22 cellular contexts compared by ENCODE assay signal in the genomic region with DNA sequence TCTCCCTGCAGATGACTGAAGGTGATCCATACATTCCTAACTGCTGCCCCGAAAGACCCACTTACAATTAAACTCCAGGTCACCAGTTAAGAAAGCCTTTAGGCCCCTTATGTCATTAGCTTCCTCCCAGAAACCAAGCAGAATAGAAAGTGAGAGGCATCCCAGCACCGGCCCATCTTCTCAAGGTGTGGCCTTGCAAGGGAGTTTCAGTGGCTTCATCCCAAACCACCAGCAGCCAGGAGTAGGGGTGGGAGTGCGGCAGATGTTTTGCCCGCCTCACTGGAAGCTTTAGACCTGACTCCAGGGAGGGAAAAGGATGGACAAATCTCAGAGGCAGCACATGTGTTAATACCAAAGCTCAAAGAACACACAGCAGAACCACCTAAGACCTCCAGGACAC. TPM values are rescaled to one million over a fixed set of nuclear protein-coding genes. Genes with fewer than 3 reads are reported as not detected.
DNase-seq lines count a peak whose midpoint lies in the region; ATAC-seq and TF ChIP-seq lines count a peak whose summit lies in the region.
"Had no signal": no experiment of that assay in that cellular context is flagged by ENCODE, and none has a peak within 500 bp of the region (broad histone marks: within the 10 kb centered on the region; RNA-seq: fewer than 3 reads in every experiment).

No MANE protein-coding gene starts in this region.

- no peak overlapping the region for H3K27ac ChIP-seq in breast epithelium
- H3K27ac ChIP-seq in sigmoid colon: peak overlapping the region; percentile 94 to 99 (median 97)
- H3K27ac ChIP-seq: hepatocyte, ovary, SJSA1 had no signal

- 88 to 91% methylated on average over 4 of the region's 4 CpGs for WGBS in sigmoid colon, 2 donors

- ATAC-seq in GM21367 (IDR thresholded peaks at IDR 0.05; ENCODE audit: unreplicated experiment): no peak
- ATAC-seq: activated naive CD8-positive, alpha-beta T cell treated with anti-CD3 and anti-CD28 coated beads, Interleukin-2, amount 50 U/mL, for 24 hours; sciatic nerve had no signal

- no peak for DNase-seq in MCF 10A (ENCODE audit: unreplicated experiment)
- no peak for DNase-seq in breast epithelium (ENCODE audit: low spot score in 2 of 2)
- peak; percentile 63 for DNase-seq in islet precursor cell
- DNase-seq in sigmoid colon: no peak
- no peak for DNase-seq in type B pancreatic cell (ENCODE audit: extremely low spot score, unreplicated experiment)
- DNase-seq in cerebellum (ENCODE audit: low spot score): no peak
- no peak for DNase-seq in activated gamma-delta T cell treated with Interleukin-2 at 50 U/mL for 16 hours
- DNase-seq: 8988T; activated CD4-positive, alpha-beta T cell treated with anti-CD3 and anti-CD28 coated beads, Interleukin-2, amount 50 U/mL, for 1 hour; activated CD8-positive, alpha-beta memory T cell treated with anti-CD3 and anti-CD28 coated beads, Interleukin-2, amount 50 U/mL, for 48 hours; activated naive CD8-positive, alpha-beta T cell treated with anti-CD3 and anti-CD28 coated beads, Interleukin-2, amount 50 U/mL, for 24 hours; COR-L47; MG63; NCI-H146; ovary; stimulated activated naive CD4-positive, alpha-beta T cell had no signal

- H3K4me1 Mint-ChIP-seq in MCF 10A (ENCODE audit: insufficient read depth, unreplicated experiment): peaks cover 52% of the 10 kb centered on the region
- H3K4me1 Mint-ChIP-seq in type B pancreatic cell (ENCODE audit: unreplicated experiment): peaks cover 70% of the 10 kb centered on the region

- CTCF ChIA-PET in MCF 10A (lab: Yijun Ruan, JAX): interaction anchor here (0.7 to 3.5 kb wide), 3 partner anchors 19 to 210 kb away, joined by 3 to 10 read pairs (median 3); no protein-coding TSS in a partner anchor

- intact Hi-C loops in MCF 10A (cut with micrococcal nuclease): no loop called here
- intact Hi-C loops in breast epithelium (cut with DNase I; ENCODE audit: low total_unique reads): no loop called here
- intact Hi-C loops in sigmoid colon (cut with DNase I): loop anchor here (10.0 kb wide), 1 partner anchor 378 kb away; no protein-coding TSS in a partner anchor

- H3K4me1 ChIP-seq in breast epithelium: no peaks in the 10 kb centered on the region
- peaks cover 0 to 94% (median 80%) of the 10 kb centered on the region in 4 donors for H3K4me1 ChIP-seq in sigmoid colon

- H3K4me3 Mint-ChIP-seq in MCF 10A (ENCODE audit: unreplicated experiment) (no peak overlapping the region), type B pancreatic cell (peak overlapping the region; percentile 37)
- H3K4me3 Mint-ChIP-seq: activated naive CD8-positive, alpha-beta T cell treated with anti-CD3 and anti-CD28 coated beads, Interleukin-2, amount 50 U/mL, for 24 hours; B cell had no signal

- POLR2A ChIA-PET in MCF 10A (lab: Yijun Ruan, JAX): no interaction called here

- BruUV-seq in MCF 10A (replicated peaks; lab: Mats Ljungman, UMichigan): no TSS peak

- TF ChIP-seq POLR2A in breast epithelium (IDR thresholded peaks at IDR 0.05): no peak
- no peak for TF ChIP-seq POLR2A in sigmoid colon (IDR thresholded peaks at IDR 0.05)

- H3K9me3 ChIP-seq in breast epithelium: no peaks in the 10 kb centered on the region
- no peaks in the 10 kb centered on the region for H3K9me3 ChIP-seq in sigmoid colon
- H3K9me3 ChIP-seq: MG63, ovary, SJSA1 had no signal

- TF ChIP-seq EP300 in sigmoid colon (IDR thresholded peaks at IDR 0.05): no peak

- H3K4me3 ChIP-seq in breast epithelium (no peak overlapping the region), sigmoid colon (no peak overlapping the region)
- H3K4me3 ChIP-seq: hepatocyte, lung, MG63, ovary, SJSA1 had no signal

- H3K27me3 ChIP-seq in breast epithelium (no peaks in the 10 kb centered on the region), sigmoid colon (no peaks in the 10 kb centered on the region)
- H3K27me3 ChIP-seq: hepatocyte, MG63, ovary, SJSA1 had no signal

- H3K27me3 Mint-ChIP-seq in MCF 10A (ENCODE audit: insufficient read depth, unreplicated experiment): no peaks in the 10 kb centered on the region
- no peaks in the 10 kb centered on the region for H3K27me3 Mint-ChIP-seq in type B pancreatic cell

- H3K9me3 Mint-ChIP-seq in MCF 10A (ENCODE audit: unreplicated experiment) (no peaks in the 10 kb centered on the region), type B pancreatic cell (no peaks in the 10 kb centered on the region)
- H3K9me3 Mint-ChIP-seq: activated naive CD8-positive, alpha-beta T cell treated with anti-CD3 and anti-CD28 coated beads, Interleukin-2, amount 50 U/mL, for 24 hours had no signal

- TF ChIP-seq CTCF in MCF 10A (IDR thresholded peaks at IDR 0.05; ENCODE audit: unreplicated experiment): no peak
- no peak for TF ChIP-seq CTCF in breast epithelium (IDR thresholded peaks at IDR 0.05)
- TF ChIP-seq CTCF in sigmoid colon (IDR thresholded peaks at IDR 0.05): no peak
- no peak for TF ChIP-seq CTCF in type B pancreatic cell (conservative IDR thresholded peaks at IDR 0.05)

- H3K36me3 ChIP-seq in breast epithelium (no peaks in the 10 kb centered on the region), sigmoid colon (no peaks in the 10 kb centered on the region)
- H3K36me3 ChIP-seq: MG63, ovary had no signal

- peaks cover 4% of the 10 kb centered on the region for H3K36me3 Mint-ChIP-seq in MCF 10A (ENCODE audit: insufficient read depth, unreplicated experiment)
- peaks cover 13% of the 10 kb centered on the region for H3K36me3 Mint-ChIP-seq in type B pancreatic cell

- peak overlapping the region; percentile 59 for H3K27ac Mint-ChIP-seq in MCF 10A (ENCODE audit: low read depth, unreplicated experiment)
- peak overlapping the region; percentile 77 for H3K27ac Mint-ChIP-seq in type B pancreatic cell
- H3K27ac Mint-ChIP-seq: activated naive CD8-positive, alpha-beta T cell treated with anti-CD3 and anti-CD28 coated beads, Interleukin-2, amount 50 U/mL, for 24 hours; B cell had no signal

RNA-seq across cellular contexts. Expression of a gene that starts 5.1 kb away (rescaled TPM):
- total RNA-seq in MCF 10A (2022): 21.1 and 27.4 TPM in 2 replicates
- 10 to 100 TPM; 10.8 to 36.0 (median 11.8) TPM for total RNA-seq in breast epithelium
- total RNA-seq in sigmoid colon: 10 to 100 TPM; 17.8 to 38.8 (median 19.1) TPM
- 1 to 10 TPM in 2 of 3 donors, under 1 TPM in 1; 0.69 to 4.3 (median 1.2) TPM for polyA plus RNA-seq in sigmoid colon
- total RNA-seq in type B pancreatic cell (ENCODE audit: low replicate concordance): 47.4 and 48.5 TPM in 2 replicates
- 4.7 TPM for total RNA-seq in cerebellum

Comparison
In these comparisons a context has a peak if more than half of its experiments do, and no peak if none do; other contexts are left out.
1. H3K27ac ChIP-seq: peak in sigmoid colon (4 of 4); none in breast epithelium (0 of 2).